ENCODE assay signal across 17 cellular contexts in the genomic region with DNA sequence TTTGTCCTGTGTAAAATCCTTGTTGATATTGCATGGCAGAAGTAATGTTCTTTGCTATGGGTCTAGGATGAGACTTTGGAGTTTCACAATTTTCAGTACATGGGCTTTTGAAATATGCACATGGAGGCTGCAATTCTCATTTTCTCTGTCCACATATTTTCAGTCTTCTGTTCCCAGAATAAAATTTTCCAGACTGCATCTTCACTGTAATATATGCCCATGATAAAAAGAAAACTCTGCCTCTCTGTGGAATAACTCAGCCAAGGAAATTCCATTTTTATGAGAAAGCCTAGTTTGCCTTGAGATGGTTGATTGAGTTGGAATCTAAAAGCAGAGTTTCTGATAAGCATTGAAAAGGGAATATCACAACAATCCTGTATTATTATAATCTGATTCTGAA.
A peak's percentile ranks its signal among the peaks of the same experiment; 100 is the strongest.
DNase-seq lines count a peak whose midpoint lies in the region; ATAC-seq and TF ChIP-seq lines count a peak whose summit lies in the region.
"Had no signal": no experiment of that assay in that cellular context is flagged by ENCODE, and none has a peak within 500 bp of the region (broad histone marks: within the 10 kb centered on the region; RNA-seq: fewer than 3 reads in every experiment).

No MANE protein-coding gene starts in this region.

- DNase-seq in SK-N-SH (no peak), amniotic stem cell (lab: John Stamatoyannopoulos, UW) (peak; percentile 5), fibroblast of peridontal ligament (ENCODE audit: extremely low read depth) (peak; percentile 70), smooth muscle cell (lab: John Stamatoyannopoulos, UW; ENCODE audit: unreplicated experiment) (no peak), foreskin fibroblast (no peak), retina (no peak)
- DNase-seq: AML-193; Caco-2; CD4-positive, alpha-beta T cell; GDM1; GOT3; H7; HFFc6; IMR-90 had no signal

- no peaks in the 10 kb centered on the region for H3K79me2 ChIP-seq in SK-N-SH (ENCODE audit: insufficient read depth)
- no peaks in the 10 kb centered on the region for H3K79me2 ChIP-seq in smooth muscle cell (ENCODE audit: low read depth)

- H3K9me2 ChIP-seq in SK-N-SH = no peaks in the 10 kb centered on the region

- TF ChIP-seq CTCF in SK-N-SH (IDR thresholded peaks at IDR 0.05) = no peak
- no peak for TF ChIP-seq CTCF in smooth muscle cell (IDR thresholded peaks at IDR 0.05; ENCODE audit: borderline replicate concordance, insufficient read depth, poor library complexity, severe bottlenecking)
- no peak for TF ChIP-seq CTCF in foreskin fibroblast (IDR thresholded peaks at IDR 0.05; ENCODE audit: low read depth, low read length)

- H3K9me3 ChIP-seq in SK-N-SH = no peaks in the 10 kb centered on the region
- no peaks in the 10 kb centered on the region for H3K9me3 ChIP-seq in smooth muscle cell (replicated peaks; ENCODE audit: low read depth)
- H3K9me3 ChIP-seq: Caco-2 had no signal

- H3K27me3 ChIP-seq in SK-N-SH (ENCODE audit: insufficient read depth) (no peaks in the 10 kb centered on the region), smooth muscle cell (ENCODE audit: low read depth) (no peaks in the 10 kb centered on the region)

- no peaks in the 10 kb centered on the region for H4K20me1 ChIP-seq in SK-N-SH (ENCODE audit: insufficient read depth)
- no peaks in the 10 kb centered on the region for H4K20me1 ChIP-seq in smooth muscle cell (ENCODE audit: low read depth)

- no peak for TF ChIP-seq RAD21 in SK-N-SH (IDR thresholded peaks at IDR 0.05; ENCODE audit: low read length)

- H3K4me1 ChIP-seq in SK-N-SH (ENCODE audit: control insufficient read depth in 1 of 2, insufficient read depth in 2 of 2, low read depth in 1 of 2, low read length in 1 of 2) = no peaks in the 10 kb centered on the region
- no peaks in the 10 kb centered on the region for H3K4me1 ChIP-seq in smooth muscle cell (ENCODE audit: low read depth)
- H3K4me1 ChIP-seq: Caco-2 had no signal

- ATAC-seq in GM19351 (IDR thresholded peaks at IDR 0.05; ENCODE audit: unreplicated experiment) = no peak
- ATAC-seq: HCT116 had no signal

- peaks cover 5% of the 10 kb centered on the region for H3F3A ChIP-seq in SK-N-SH (replicated peaks; ENCODE audit: insufficient read depth)
- H3F3A ChIP-seq in smooth muscle cell (ENCODE audit: low read depth) = no peaks in the 10 kb centered on the region

- no peak; a peak in 1 of 4 replicates for TF ChIP-seq EP300 in SK-N-SH (IDR thresholded peaks at IDR 0.05; ENCODE audit: borderline replicate concordance in 1 of 2, low read depth in 1 of 2, low read length in 1 of 2)

- H3K4me2 ChIP-seq in SK-N-SH (peak overlapping the region; percentile 12; the same call in 1 of the 2 replicates), smooth muscle cell (peak overlapping the region; percentile 10)

- H2AFZ ChIP-seq in SK-N-SH (ENCODE audit: low read depth) = no peak overlapping the region
- no peak overlapping the region for H2AFZ ChIP-seq in smooth muscle cell (ENCODE audit: low read depth)

- H3K4me3 ChIP-seq in SK-N-SH (ENCODE audit: low read depth in 2 of 2, low read length in 1 of 2) (no peak overlapping the region), smooth muscle cell (no peak overlapping the region), foreskin fibroblast (ENCODE audit: low read depth in 1 of 2, low read length in 2 of 2) (no peak overlapping the region)

- no peak overlapping the region for H3K9ac ChIP-seq in SK-N-SH
- H3K9ac ChIP-seq in smooth muscle cell (ENCODE audit: low read depth) = no peak overlapping the region

- H3K36me3 ChIP-seq in SK-N-SH (replicated peaks in 1 of 2; ENCODE audit: control insufficient read depth in 1 of 2, insufficient read depth in 2 of 2, low read length in 1 of 2) (no peaks in the 10 kb centered on the region), smooth muscle cell (ENCODE audit: low read depth) (no peaks in the 10 kb centered on the region)

- peak overlapping the region in 1 of 2 experiments; percentile 50; a peak in 2 of 4 replicates for H3K27ac ChIP-seq in SK-N-SH (ENCODE audit: low read depth in 2 of 2, low read length in 1 of 2)
- H3K27ac ChIP-seq in smooth muscle cell (ENCODE audit: low read depth) = no peak overlapping the region
- H3K27ac ChIP-seq: C4-2B had no signal

- POLR2A ChIA-PET in SK-N-SH (lab: Yijun Ruan, JAX) = no interaction called here

- CTCF ChIA-PET in SK-N-SH (lab: Yijun Ruan, JAX) = no interaction called here

TF ChIP-seq in SK-N-SH, 30 proteins besides CTCF, POLR2A, EP300 and RAD21:
- TF ChIP-seq ELF1 (IDR thresholded peaks at IDR 0.05) = no peak
- TF ChIP-seq TCF12 (IDR thresholded peaks at IDR 0.05) = peak; percentile 42; the same call in 1 of the 2 replicates

Comparison
In these comparisons a context has a peak if more than half of its experiments do, and no peak if none do; other contexts are left out.
1. DNase-seq: peak in amniotic stem cell (single experiment) and fibroblast of peridontal ligament (single experiment); none in SK-N-SH (single experiment), smooth muscle cell (single experiment), foreskin fibroblast (0 of 2) and retina (single experiment).